Comparison of ENCODE assay signal across 9 cellular contexts in genomic region chr16:56279132-56279531, GRCh38.
DNase-seq lines count a peak whose midpoint lies in the region; ATAC-seq lines count a peak whose summit lies in the region.
"Had no signal": no experiment of that assay in that cellular context is flagged by ENCODE, and none has a peak within 500 bp of the region (broad histone marks: within the 10 kb centered on the region; RNA-seq: fewer than 3 reads in every experiment).

No MANE protein-coding gene starts in this region.

- ATAC-seq in HG02938 (IDR thresholded peaks at IDR 0.05; ENCODE audit: unreplicated experiment) = peak; percentile 59
- ATAC-seq in GM19324 (IDR thresholded peaks at IDR 0.05; ENCODE audit: low FRiP score, unreplicated experiment) = no peak

- no peaks in the 10 kb centered on the region for H3K9me3 ChIP-seq in effector memory CD4-positive, alpha-beta T cell (ENCODE audit: control insufficient read depth, low read length)
- H3K9me3 ChIP-seq: vagina had no signal

- H3K27me3 ChIP-seq in effector memory CD4-positive, alpha-beta T cell (replicated peaks; ENCODE audit: control insufficient read depth, insufficient read depth, low read length, poor library complexity, severe bottlenecking) = no peaks in the 10 kb centered on the region
- H3K27me3 ChIP-seq: vagina had no signal

- peaks cover 25% of the 10 kb centered on the region for H3K4me1 ChIP-seq in effector memory CD4-positive, alpha-beta T cell (ENCODE audit: control insufficient read depth, insufficient read depth, low read length, poor library complexity, severe bottlenecking)
- H3K4me1 ChIP-seq: vagina had no signal

- DNase-seq in activated CD4-positive, alpha-beta T cell treated with anti-CD3 and anti-CD28 coated beads, Interleukin-2, amount 50 U/mL, for 1 hour = peak; percentile 46
- DNase-seq in effector memory CD4-positive, alpha-beta T cell = peak in 2 of 3 donors; percentile 33 to 55
- DNase-seq in stimulated activated CD8-positive, alpha-beta memory T cell treated with anti-CD3 and anti-CD28 coated beads, Interleukin-7, amount 100 ng/mL, for 48 hours (ENCODE audit: extremely low read depth in 1 of 2, low read depth in 1 of 2) = peak; percentile 44
- no peak for DNase-seq in kidney glomerular epithelial cell (lab: John Stamatoyannopoulos, UW)
- DNase-seq in NCI-H1092 treated with DMSO at 0.1 percent for 48 hours (lab: John Stamatoyannopoulos, UW) = no peak
- no peak for DNase-seq in NCI-H446 (lab: John Stamatoyannopoulos, UW)

- peak overlapping the region; percentile 16 for H3K4me3 ChIP-seq in effector memory CD4-positive, alpha-beta T cell (ENCODE audit: insufficient read depth, low read depth, low read length, poor library complexity, severe bottlenecking)
- H3K4me3 ChIP-seq: vagina had no signal

- H3K36me3 ChIP-seq in effector memory CD4-positive, alpha-beta T cell (ENCODE audit: control insufficient read depth, insufficient read depth, low read length) = no peaks in the 10 kb centered on the region
- H3K36me3 ChIP-seq: vagina had no signal

- H3K27ac ChIP-seq in effector memory CD4-positive, alpha-beta T cell (ENCODE audit: insufficient read depth, low read length, poor library complexity, severe bottlenecking) = peak overlapping the region; percentile 3
- H3K27ac ChIP-seq: vagina had no signal

Comparison
In these comparisons a context has a peak if more than half of its experiments do, and no peak if none do; other contexts are left out.
1. DNase-seq: peak in activated CD4-positive, alpha-beta T cell treated with anti-CD3 and anti-CD28 coated beads, Interleukin-2, amount 50 U/mL, for 1 hour (single experiment), effector memory CD4-positive, alpha-beta T cell (2 of 3) and stimulated activated CD8-positive, alpha-beta memory T cell treated with anti-CD3 and anti-CD28 coated beads, Interleukin-7, amount 100 ng/mL, for 48 hours (2 of 2); none in kidney glomerular epithelial cell (single experiment), NCI-H1092 treated with DMSO at 0.1 percent for 48 hours (single experiment) and NCI-H446 (0 of 2).